In the genomic region with DNA sequence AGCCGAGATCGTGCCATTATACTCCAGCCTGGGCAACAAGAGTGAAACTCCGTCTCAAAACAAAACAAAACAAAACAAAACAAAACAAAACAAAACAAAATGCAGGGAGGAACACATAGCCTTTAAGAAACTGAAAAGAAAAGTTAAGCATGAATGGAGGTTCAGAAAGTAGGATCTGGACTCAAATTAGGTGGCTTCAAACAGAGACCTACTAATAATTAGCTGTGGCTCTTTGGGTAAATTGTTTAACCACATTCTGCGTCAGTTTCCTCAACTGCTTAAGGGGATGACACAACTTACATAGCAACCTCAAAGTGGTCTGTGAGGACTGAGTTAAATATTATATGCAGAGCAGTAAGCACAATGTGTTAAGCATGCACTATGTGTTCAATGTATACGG, we compare ENCODE assay signal across 22 cellular contexts.
DNase-seq lines count a peak whose midpoint lies in the region; ATAC-seq, FAIRE-seq and TF ChIP-seq lines count a peak whose summit lies in the region.
"Had no signal": no experiment of that assay in that cellular context is flagged by ENCODE, and none has a peak within 500 bp of the region (broad histone marks: within the 10 kb centered on the region; RNA-seq: fewer than 3 reads in every experiment).

No MANE protein-coding gene starts in this region.

- no peaks in the 10 kb centered on the region for H3K27me3 ChIP-seq in GM12878 (replicated peaks in 1 of 2; ENCODE audit: control insufficient read depth in 2 of 2, insufficient read depth in 2 of 2, low read length in 1 of 2)
- H3K27me3 ChIP-seq in left lung = no peaks in the 10 kb centered on the region
- H3K27me3 ChIP-seq: BE2C; BLaER1 treated with 17β-estradiol and CSF1 and Interleukin-3, amounts not matched to agents 10 nM and 100 nM had no signal

- H3K36me3 ChIP-seq in GM12878 (ENCODE audit: control insufficient read depth in 2 of 2, insufficient read depth in 2 of 2, low read length in 1 of 2) (no peaks in the 10 kb centered on the region), left lung (no peaks in the 10 kb centered on the region)
- H3K36me3 ChIP-seq: BE2C; BLaER1 treated with 17β-estradiol and CSF1 and Interleukin-3, amounts not matched to agents 10 nM and 100 nM; HAP-1 had no signal

- DNase-seq in GM12878 (ENCODE audit: low read depth, low spot score) (peak; percentile 13), NCI-H446 (lab: John Stamatoyannopoulos, UW) (no peak), left lung (no peak)
- DNase-seq: 8988T; ACHN; AML-193; BE2C; Calu3; CD4-positive, alpha-beta memory T cell; COR-L47; DMS79 treated with DMSO at 0.1 percent for 48 hours; GF-D8; GOT3; HFFc6 had no signal

- no peak overlapping the region for H2AFZ ChIP-seq in GM12878 (ENCODE audit: control insufficient read depth, low read depth, low read length)

- no peak for TF ChIP-seq CTCF in GM12878 (IDR thresholded peaks at IDR 0.05 in 2 of 3, conservative IDR thresholded peaks at IDR 0.05 in 1 of 3; ENCODE audit: control insufficient read depth in 2 of 3, extremely low read depth in 1 of 3, insufficient read depth in 1 of 3, low read depth in 3 of 3, low read length in 3 of 3)
- TF ChIP-seq CTCF in left lung (IDR thresholded peaks at IDR 0.05) = no peak

- H3K4me1 ChIP-seq in GM12878 (ENCODE audit: control insufficient read depth, insufficient read depth, low read length) = no peaks in the 10 kb centered on the region
- H3K4me1 ChIP-seq in left lung = no peaks in the 10 kb centered on the region
- H3K4me1 ChIP-seq: A549; BE2C; BLaER1 treated with 17β-estradiol and CSF1 and Interleukin-3, amounts not matched to agents 10 nM and 100 nM had no signal

- H3K4me3 ChIP-seq in GM12878 = no peak overlapping the region
- no peak overlapping the region for H3K4me3 ChIP-seq in left lung
- H3K4me3 ChIP-seq: A549; BLaER1 treated with 17β-estradiol and CSF1 and Interleukin-3, amounts not matched to agents 10 nM and 100 nM; HAP-1 had no signal

- TF ChIP-seq RAD21 in GM12878 (IDR thresholded peaks at IDR 0.05; ENCODE audit: insufficient read depth, low read depth, low read length) = no peak

- H3K79me2 ChIP-seq in GM12878 (ENCODE audit: control insufficient read depth, insufficient read depth, low read length) = no peaks in the 10 kb centered on the region

- TF ChIP-seq POLR2A in GM12878 (IDR thresholded peaks at IDR 0.05; ENCODE audit: low read depth, low read length) = no peak

- no peak overlapping the region for H3K27ac ChIP-seq in GM12878 (ENCODE audit: control insufficient read depth, insufficient read depth)
- H3K27ac ChIP-seq in left lung = no peak overlapping the region
- H3K27ac ChIP-seq: A549; BLaER1 treated with 17β-estradiol and CSF1 and Interleukin-3, amounts not matched to agents 10 nM and 100 nM had no signal

- RAD21 ChIA-PET in GM12878 (lab: Charles Lee; ENCODE audit: unreplicated experiment) = interaction anchor here (0.9 to 3.1 kb wide), 7 partner anchors 9 to 106 kb away, joined by 3 to 12 read pairs (median 5); no protein-coding TSS in a partner anchor

- no peak overlapping the region for H3K9ac ChIP-seq in GM12878 (ENCODE audit: control insufficient read depth, insufficient read depth, low read length)
- H3K9ac ChIP-seq: BLaER1 treated with 17β-estradiol and CSF1 and Interleukin-3, amounts not matched to agents 10 nM and 100 nM had no signal

- no peak for FAIRE-seq in GM12878 (lab: Jason Lieb, UNC)
- FAIRE-seq: A549, GM12892, H54 had no signal

- CTCF ChIA-PET in GM12878 (lab: Yijun Ruan, JAX) = interaction anchor here (0.7 to 1.0 kb wide), 3 partner anchors 17 to 501 kb away, joined by 3 read pairs; no protein-coding TSS in a partner anchor

- 53% methylated on average over 5 of the region's 5 CpGs for WGBS in GM12878 (ENCODE audit: insufficient coverage, insufficient replicate concordance, low lambda C conversion rate, missing lambda C conversion rate)

- no peak overlapping the region for H3K4me2 ChIP-seq in GM12878 (ENCODE audit: control insufficient read depth, insufficient read depth)
- H3K4me2 ChIP-seq: A549; BLaER1 treated with 17β-estradiol and CSF1 and Interleukin-3, amounts not matched to agents 10 nM and 100 nM had no signal

- POLR2A ChIA-PET in GM12878 (lab: Charles Lee) = interaction anchor here (0.9 kb wide), 1 partner anchor 13 kb away, joined by 3 read pairs; no protein-coding TSS in a partner anchor

- peak; percentile 70 for ATAC-seq in GM18867 (IDR thresholded peaks at IDR 0.05; ENCODE audit: unreplicated experiment)
- peak; percentile 67 for ATAC-seq in GM19463 (IDR thresholded peaks at IDR 0.05; ENCODE audit: unreplicated experiment)
- peak; percentile 94 for ATAC-seq in GM12878
- ATAC-seq in left lung = no peak
- no peak for ATAC-seq in HG03139 (IDR thresholded peaks at IDR 0.05; ENCODE audit: unreplicated experiment)
- ATAC-seq: A549 had no signal

- BruUV-seq in GM12878 (replicated peaks; lab: Mats Ljungman, UMichigan) = no TSS peak

- SMC1A ChIA-PET in GM12878 (lab: Charles Lee; ENCODE audit: uncharacterized antibody, unreplicated experiment) = interaction anchor here (0.7 to 12.9 kb wide), 18 partner anchors 8 to 321 kb away, joined by 3 to 114 read pairs (median 4); no protein-coding TSS in a partner anchor

- peak in 1 of 2 experiments; percentile 26; a peak in 2 of 4 replicates for TF ChIP-seq EP300 in GM12878 (IDR thresholded peaks at IDR 0.05; ENCODE audit: borderline replicate concordance in 1 of 2, control insufficient read depth in 1 of 2, low read depth in 2 of 2, low read length in 2 of 2)

- H3K9me3 ChIP-seq in GM12878 (replicated peaks; ENCODE audit: control insufficient read depth, insufficient read depth, low read length) (no peaks in the 10 kb centered on the region), left lung (no peaks in the 10 kb centered on the region)
- H3K9me3 ChIP-seq: A549; BE2C; BLaER1 treated with 17β-estradiol and CSF1 and Interleukin-3, amounts not matched to agents 10 nM and 100 nM; HAP-1 had no signal

- no peaks in the 10 kb centered on the region for H4K20me1 ChIP-seq in GM12878 (ENCODE audit: control insufficient read depth, insufficient read depth)
- H4K20me1 ChIP-seq: BLaER1 treated with 17β-estradiol and CSF1 and Interleukin-3, amounts not matched to agents 10 nM and 100 nM had no signal

- in situ Hi-C loops in GM12878 (cut with MboI) = no loop called here

- intact Hi-C loops in GM12878 (cut with micrococcal nuclease; ENCODE audit: unreplicated experiment) (no loop called here), left lung (cut with DNase I) (no loop called here)

TF ChIP-seq in GM12878, 131 proteins besides CTCF, POLR2A, EP300 and RAD21 (continues in another document):
- TF ChIP-seq, protein P1, sequence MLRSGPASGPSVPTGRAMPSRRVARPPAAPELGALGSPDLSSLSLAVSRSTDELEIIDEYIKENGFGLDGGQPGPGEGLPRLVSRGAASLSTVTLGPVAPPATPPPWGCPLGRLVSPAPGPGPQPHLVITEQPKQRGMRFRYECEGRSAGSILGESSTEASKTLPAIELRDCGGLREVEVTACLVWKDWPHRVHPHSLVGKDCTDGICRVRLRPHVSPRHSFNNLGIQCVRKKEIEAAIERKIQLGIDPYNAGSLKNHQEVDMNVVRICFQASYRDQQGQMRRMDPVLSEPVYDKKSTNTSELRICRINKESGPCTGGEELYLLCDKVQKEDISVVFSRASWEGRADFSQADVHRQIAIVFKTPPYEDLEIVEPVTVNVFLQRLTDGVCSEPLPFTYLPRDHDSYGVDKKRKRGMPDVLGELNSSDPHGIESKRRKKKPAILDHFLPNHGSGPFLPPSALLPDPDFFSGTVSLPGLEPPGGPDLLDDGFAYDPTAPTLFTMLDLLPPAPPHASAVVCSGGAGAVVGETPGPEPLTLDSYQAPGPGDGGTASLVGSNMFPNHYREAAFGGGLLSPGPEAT (IDR thresholded peaks at IDR 0.05; ENCODE audit: low read depth) = peak; percentile 33; the same call in 1 of the 2 replicates
- TF ChIP-seq NBN (IDR thresholded peaks at IDR 0.05) (peak; percentile 62), MTA2 (IDR thresholded peaks at IDR 0.05; ENCODE audit: low read depth) (peak; percentile 97), MEF2B (IDR thresholded peaks at IDR 0.05; ENCODE audit: partially characterized antibody, poor library complexity, severe bottlenecking) (no peak)
- TF ChIP-seq, protein P2, sequence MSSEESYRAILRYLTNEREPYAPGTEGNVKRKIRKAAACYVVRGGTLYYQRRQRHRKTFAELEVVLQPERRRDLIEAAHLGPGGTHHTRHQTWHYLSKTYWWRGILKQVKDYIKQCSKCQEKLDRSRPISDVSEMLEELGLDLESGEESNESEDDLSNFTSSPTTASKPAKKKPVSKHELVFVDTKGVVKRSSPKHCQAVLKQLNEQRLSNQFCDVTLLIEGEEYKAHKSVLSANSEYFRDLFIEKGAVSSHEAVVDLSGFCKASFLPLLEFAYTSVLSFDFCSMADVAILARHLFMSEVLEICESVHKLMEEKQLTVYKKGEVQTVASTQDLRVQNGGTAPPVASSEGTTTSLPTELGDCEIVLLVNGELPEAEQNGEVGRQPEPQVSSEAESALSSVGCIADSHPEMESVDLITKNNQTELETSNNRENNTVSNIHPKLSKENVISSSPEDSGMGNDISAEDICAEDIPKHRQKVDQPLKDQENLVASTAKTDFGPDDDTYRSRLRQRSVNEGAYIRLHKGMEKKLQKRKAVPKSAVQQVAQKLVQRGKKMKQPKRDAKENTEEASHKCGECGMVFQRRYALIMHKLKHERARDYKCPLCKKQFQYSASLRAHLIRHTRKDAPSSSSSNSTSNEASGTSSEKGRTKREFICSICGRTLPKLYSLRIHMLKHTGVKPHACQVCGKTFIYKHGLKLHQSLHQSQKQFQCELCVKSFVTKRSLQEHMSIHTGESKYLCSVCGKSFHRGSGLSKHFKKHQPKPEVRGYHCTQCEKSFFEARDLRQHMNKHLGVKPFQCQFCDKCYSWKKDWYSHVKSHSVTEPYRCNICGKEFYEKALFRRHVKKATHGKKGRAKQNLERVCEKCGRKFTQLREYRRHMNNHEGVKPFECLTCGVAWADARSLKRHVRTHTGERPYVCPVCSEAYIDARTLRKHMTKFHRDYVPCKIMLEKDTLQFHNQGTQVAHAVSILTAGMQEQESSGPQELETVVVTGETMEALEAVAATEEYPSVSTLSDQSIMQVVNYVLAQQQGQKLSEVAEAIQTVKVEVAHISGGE (CRISPR knock-in tag; IDR thresholded peaks at IDR 0.05) = no peak

Comparison
In these comparisons a context has a peak if more than half of its experiments do, and no peak if none do; other contexts are left out.
1. ATAC-seq: peak in GM18867 (single experiment), GM19463 (single experiment) and GM12878 (single experiment); none in left lung (single experiment) and HG03139 (single experiment).